ENCODE assay signal across 15 cellular contexts in genomic region chr7:129903935-129904334, GRCh38. TPM values are rescaled to one million over a fixed set of nuclear protein-coding genes. Genes with fewer than 3 reads are reported as not detected.
DNase-seq lines count a peak whose midpoint lies in the region; ATAC-seq and TF ChIP-seq lines count a peak whose summit lies in the region.
"Had no signal": no experiment of that assay in that cellular context is flagged by ENCODE, and none has a peak within 500 bp of the region (broad histone marks: within the 10 kb centered on the region; RNA-seq: fewer than 3 reads in every experiment).

No MANE protein-coding gene starts in this region.

- TF ChIP-seq CTCF in nephron progenitor cell (IDR thresholded peaks at IDR 0.05) = no peak

- no peaks in the 10 kb centered on the region for H3K9me2 ChIP-seq in Karpas-422 (replicated peaks; ENCODE audit: insufficient read depth, low read length)

- peak overlapping the region; percentile 5 for H3K27ac Mint-ChIP-seq in nephron progenitor cell

- H3K4me1 ChIP-seq in Karpas-422 (ENCODE audit: low read length) = peaks cover 38% of the 10 kb centered on the region

- peaks cover 29% of the 10 kb centered on the region for H3K4me1 Mint-ChIP-seq in nephron progenitor cell

- H3K4me2 ChIP-seq in Karpas-422 (ENCODE audit: low read depth, low read length, poor library complexity, severe bottlenecking) = peak overlapping the region; percentile 48

- no peaks in the 10 kb centered on the region for H3K27me3 ChIP-seq in Karpas-422 (ENCODE audit: low read length)

- no peak overlapping the region for H3K4me3 ChIP-seq in Karpas-422 (ENCODE audit: low read length)
- H3K4me3 ChIP-seq: HAP-1 had no signal

- H3K79me2 ChIP-seq in Karpas-422 (ENCODE audit: low read length) = peaks cover 59% of the 10 kb centered on the region

- H3K9me3 Mint-ChIP-seq in nephron progenitor cell = no peaks in the 10 kb centered on the region

- H3K27ac ChIP-seq in Karpas-422 (ENCODE audit: low read length) = peak overlapping the region; percentile 34

- peaks cover 74% of the 10 kb centered on the region for H3K36me3 Mint-ChIP-seq in nephron progenitor cell (ENCODE audit: low read depth)

- H3K4me3 Mint-ChIP-seq in nephron progenitor cell = no peak overlapping the region

- peak; percentile 80 for DNase-seq in Karpas-422
- DNase-seq in nephron progenitor cell = no peak
- DNase-seq in DMS153 treated with DMSO at 0.1 percent for 48 hours (lab: John Stamatoyannopoulos, UW; ENCODE audit: unreplicated experiment) = no peak
- no peak for DNase-seq in stimulated activated naive CD8-positive, alpha-beta T cell treated with anti-CD3 and anti-CD28 coated beads, Interleukin-15, Interleukin-2, amounts not matched to agents 100 U/mL and 50 U/mL, for 24 hours
- DNase-seq in stimulated activated CD4-positive, alpha-beta T cell treated with anti-CD3 and anti-CD28 coated beads, Interleukin-1b, Interleukin-23, amount 100 ng/mL, for 48 hours = no peak
- DNase-seq: activated CD4-positive, alpha-beta T cell treated with anti-CD3 and anti-CD28 coated beads for 48 hours; activated naive CD4-positive, alpha-beta T cell; DMS 273 treated with DMSO at 0.1 percent for 48 hours; mesenchymal stem cell; NCI-H1105 treated with DMSO at 0.1 percent for 48 hours had no signal

- peaks cover 3% of the 10 kb centered on the region; the same call in 1 of the 2 replicates for H3K36me3 ChIP-seq in Karpas-422 (ENCODE audit: insufficient read depth, low read length)
- H3K36me3 ChIP-seq: HAP-1 had no signal

- H3K9ac ChIP-seq in Karpas-422 (ENCODE audit: low read length) = no peak overlapping the region

- H4K20me1 ChIP-seq in Karpas-422 (ENCODE audit: insufficient read depth, low read depth, low read length) = peaks cover 19% of the 10 kb centered on the region; the same call in 1 of the 2 replicates

- H3K27me3 Mint-ChIP-seq in nephron progenitor cell (ENCODE audit: low read depth, poor library complexity) = no peaks in the 10 kb centered on the region

- H3K9me3 ChIP-seq in Karpas-422 (ENCODE audit: low read length) = no peaks in the 10 kb centered on the region
- H3K9me3 ChIP-seq: HAP-1 had no signal

- H2AFZ ChIP-seq in Karpas-422 (ENCODE audit: low read length) = no peak overlapping the region

- peak; percentile 79 for ATAC-seq in GM18858 (IDR thresholded peaks at IDR 0.05; ENCODE audit: unreplicated experiment)
- peak; percentile 68 for ATAC-seq in GM21825 (IDR thresholded peaks at IDR 0.05; ENCODE audit: unreplicated experiment)
- no peak for ATAC-seq in stimulated activated naive CD8-positive, alpha-beta T cell treated with anti-CD3 and anti-CD28 coated beads, Interleukin-15, Interleukin-2, amounts not matched to agents 100 U/mL and 50 U/mL, for 24 hours
- ATAC-seq in HG02970 (IDR thresholded peaks at IDR 0.05; ENCODE audit: low FRiP score, unreplicated experiment) = no peak
- ATAC-seq: esophagus mucosa had no signal

RNA-seq across cellular contexts. Expression of gene UBE2H, which starts 48.8 kb away (rescaled TPM):
- total RNA-seq in Karpas-422 (2014; rRNA removed; shearing (Covaris generic); ENCODE audit: low replicate concordance) = 34.7 and 37.3 TPM in 2 replicates

Comparison
In these comparisons a context has a peak if more than half of its experiments do, and no peak if none do; other contexts are left out.
1. ATAC-seq: peak in GM18858 (single experiment) and GM21825 (single experiment); none in stimulated activated naive CD8-positive, alpha-beta T cell treated with anti-CD3 and anti-CD28 coated beads, Interleukin-15, Interleukin-2, amounts not matched to agents 100 U/mL and 50 U/mL, for 24 hours (single experiment) and HG02970 (single experiment).